In genomic region chr10:132657127-132657706, GRCh38 we compare ENCODE assay signal across 18 cellular contexts.
"Had no signal": no experiment of that assay in that cellular context is flagged by ENCODE, and none has a peak within 500 bp of the region (broad histone marks: within the 10 kb centered on the region; RNA-seq: fewer than 3 reads in every experiment).

No MANE protein-coding gene starts in this region.

- ATAC-seq: foreskin keratinocyte, gastroesophageal sphincter, heart right ventricle, left cardiac atrium, left lung, left ventricle myocardium superior had no signal

- H3K27me3 ChIP-seq: dorsolateral prefrontal cortex, esophagus muscularis mucosa, foreskin keratinocyte, gastroesophageal sphincter, heart right ventricle, left lung had no signal

- DNase-seq: dermis blood vessel endothelial cell; effector CD4-positive, alpha-beta T cell; effector memory CD4-positive, alpha-beta T cell; foreskin keratinocyte; heart right ventricle; hippocampal formation; left cardiac atrium; left ventricle myocardium superior; mammary epithelial cell; mesendoderm; midbrain had no signal

- H3K4me3 Mint-ChIP-seq: memory B cell had no signal

- H3K4me1 ChIP-seq: foreskin keratinocyte, left lung had no signal

- H3K27ac ChIP-seq: coronary artery, esophagus muscularis mucosa, foreskin keratinocyte, gastroesophageal sphincter, heart right ventricle, left lung had no signal

- H3K27ac Mint-ChIP-seq: memory B cell had no signal

- H3K27me3 Mint-ChIP-seq: memory B cell had no signal

- H3K4me3 ChIP-seq: coronary artery, dorsolateral prefrontal cortex, esophagus muscularis mucosa, gastroesophageal sphincter, heart right ventricle, left lung, lung had no signal

- H3K9me3 ChIP-seq: esophagus muscularis mucosa, gastroesophageal sphincter, left lung had no signal

- H3K9me3 Mint-ChIP-seq: memory B cell had no signal
